15 cellular contexts compared by ENCODE assay signal in the genomic region with DNA sequence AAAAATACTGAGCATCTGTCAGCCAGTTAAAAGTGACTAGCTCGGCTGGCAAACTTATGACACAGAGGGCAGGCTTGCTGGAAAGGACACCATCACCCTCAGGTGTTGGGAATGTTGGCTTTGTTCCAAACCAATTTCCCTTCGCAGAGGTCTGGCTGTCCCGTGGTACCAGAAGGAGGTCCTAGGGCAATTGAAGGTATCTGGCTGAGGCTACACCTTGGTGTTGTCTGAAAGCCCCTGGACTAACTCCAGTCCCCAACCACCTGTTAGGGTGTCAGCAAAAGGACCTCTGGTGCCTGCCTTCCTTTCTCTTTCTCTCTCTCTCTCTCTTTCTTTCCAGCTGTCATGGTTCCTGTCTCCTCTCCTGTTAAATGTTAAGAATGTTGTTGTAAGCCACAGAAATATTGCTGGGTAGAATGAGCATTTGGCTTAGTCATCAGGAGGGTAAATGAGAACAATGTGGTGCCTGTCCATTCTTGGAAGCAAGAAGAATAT. TPM values are rescaled to one million over a fixed set of nuclear protein-coding genes. Genes with fewer than 3 reads are reported as not detected.
DNase-seq lines count a peak whose midpoint lies in the region; FAIRE-seq and TF ChIP-seq lines count a peak whose summit lies in the region.
"Had no signal": no experiment of that assay in that cellular context is flagged by ENCODE, and none has a peak within 500 bp of the region (broad histone marks: within the 10 kb centered on the region; RNA-seq: fewer than 3 reads in every experiment).

No MANE protein-coding gene starts in this region.

- DNase-seq in GM04503 (ENCODE audit: low read depth) (peak; percentile 45), RPMI7951 (ENCODE audit: low read depth) (peak; percentile 88), epithelial cell of proximal tubule (ENCODE audit: low read depth) (peak; percentile 90), retinal pigment epithelial cell (ENCODE audit: low read depth) (peak; percentile 5), NCI-H345 treated with DMSO at 0.1 percent for 48 hours (lab: John Stamatoyannopoulos, UW; ENCODE audit: unreplicated experiment) (no peak), NCI-H446 (lab: John Stamatoyannopoulos, UW) (no peak), H54 (ENCODE audit: insufficient read length, low spot score) (no peak)
- DNase-seq: activated CD4-positive, alpha-beta T cell treated with anti-CD3 and anti-CD28 coated beads, Interleukin-2, amount 50 U/mL, for 1 hour; activated naive CD8-positive, alpha-beta T cell treated with anti-CD3 and anti-CD28 coated beads, Interleukin-2, amount 10 ng/mL, durations not matched to agents 7 days and 5 days; activated T-cell treated with anti-CD3 and anti-CD28 coated beads, Interleukin-2, amount 50 U/mL, for 4 hours; heart left ventricle; kidney; mucosa of descending colon; pancreas had no signal

- TF ChIP-seq POLR2A in H54 (IDR thresholded peaks at IDR 0.05; ENCODE audit: low read depth, low read length), result no peak

- H3K4me3 ChIP-seq in epithelial cell of proximal tubule (ENCODE audit: low read depth, low read length) (no peak overlapping the region), retinal pigment epithelial cell (ENCODE audit: low read length) (no peak overlapping the region)
- H3K4me3 ChIP-seq: heart left ventricle, mucosa of descending colon, pancreas had no signal

- no peak for TF ChIP-seq CTCF in epithelial cell of proximal tubule (conservative IDR thresholded peaks at IDR 0.05; ENCODE audit: low read depth, low read length)
- no peak for TF ChIP-seq CTCF in retinal pigment epithelial cell (conservative IDR thresholded peaks at IDR 0.05; ENCODE audit: low read depth, low read length)

- FAIRE-seq in H54 (lab: Jason Lieb, UNC), result no peak
- FAIRE-seq: HTR-8/SVneo, kidney, pancreas had no signal

RNA-seq across cellular contexts. Expression of a gene that starts 12.5 kb away (rescaled TPM):
- total RNA-seq in RPMI7951 (2014; rRNA removed; shearing (Covaris generic)), result not detected in 2 replicates
- not detected in 2 replicates for total RNA-seq in epithelial cell of proximal tubule
- total RNA-seq: activated naive CD8-positive, alpha-beta T cell treated with anti-CD3 and anti-CD28 coated beads, Interleukin-2, amount 10 ng/mL, durations not matched to agents 7 days and 5 days; activated T-cell treated with anti-CD3 and anti-CD28 coated beads, Interleukin-2, amount 50 U/mL, for 4 hours; heart left ventricle; kidney; mucosa of descending colon; pancreas had no signal

Comparison
In these comparisons a context has a peak if more than half of its experiments do, and no peak if none do; other contexts are left out.
1. DNase-seq: peak in GM04503 (single experiment), RPMI7951 (single experiment), epithelial cell of proximal tubule (single experiment) and retinal pigment epithelial cell (single experiment); none in NCI-H345 treated with DMSO at 0.1 percent for 48 hours (single experiment), NCI-H446 (0 of 2) and H54 (single experiment).